Comparison of ENCODE assay signal across 9 cellular contexts in genomic region chr17:21215935-21216334, GRCh38. TPM values are rescaled to one million over a fixed set of nuclear protein-coding genes. Genes with fewer than 3 reads are reported as not detected.
DNase-seq lines count a peak whose midpoint lies in the region; ATAC-seq and TF ChIP-seq lines count a peak whose summit lies in the region.
"Had no signal": no experiment of that assay in that cellular context is flagged by ENCODE, and none has a peak within 500 bp of the region (broad histone marks: within the 10 kb centered on the region; RNA-seq: fewer than 3 reads in every experiment).

No MANE protein-coding gene starts in this region.

- H3K27me3 ChIP-seq in SU-DHL-6 (ENCODE audit: low read length) (no peaks in the 10 kb centered on the region), gastrocnemius medialis (no peaks in the 10 kb centered on the region)

- H3K27me3 Mint-ChIP-seq in activated CD4-positive, alpha-beta T cell treated with anti-CD3 and anti-CD28 coated beads, Interleukin-2, amount 10 ng/mL, durations not matched to agents 24 days and 14 days: no peaks in the 10 kb centered on the region

- H3K36me3 ChIP-seq in SU-DHL-6 (ENCODE audit: low read length): no peaks in the 10 kb centered on the region
- no peaks in the 10 kb centered on the region for H3K36me3 ChIP-seq in gastrocnemius medialis

- H3F3A ChIP-seq in SU-DHL-6 (ENCODE audit: insufficient read depth): no peaks in the 10 kb centered on the region

- H3K9me3 Mint-ChIP-seq in activated CD4-positive, alpha-beta T cell treated with anti-CD3 and anti-CD28 coated beads, Interleukin-2, amount 10 ng/mL, durations not matched to agents 24 days and 14 days: no peaks in the 10 kb centered on the region

- in situ Hi-C loops in gastrocnemius medialis (cut with MboI; ENCODE audit: low sequenced_read_pairs in 4 of 4): loop anchor here in 1 of 4 donors (10.0 kb wide), 1 partner anchor 91 kb away; the partner anchor contains the start of gene DHRS7B

- no peaks in the 10 kb centered on the region for H3K9me2 ChIP-seq in SU-DHL-6 (replicated peaks; ENCODE audit: insufficient read depth, low read length)

- H3K36me3 Mint-ChIP-seq in activated CD4-positive, alpha-beta T cell treated with anti-CD3 and anti-CD28 coated beads, Interleukin-2, amount 10 ng/mL, durations not matched to agents 24 days and 14 days (ENCODE audit: low read depth): peaks cover 16% of the 10 kb centered on the region

- intact Hi-C loops in activated CD4-positive, alpha-beta T cell treated with anti-CD3 and anti-CD28 coated beads, Interleukin-2, amount 10 ng/mL, durations not matched to agents 24 days and 14 days (cut with micrococcal nuclease): loop anchor here (2.0 kb wide), 2 partner anchors 37 to 89 kb away; partner anchors contain the start of genes DHRS7B and NATD1
- intact Hi-C loops in gastrocnemius medialis (cut with DNase I; ENCODE audit: low total_unique reads): loop anchor here (2.0 kb wide), 2 partner anchors 27 to 73 kb away; no protein-coding TSS in a partner anchor

- ATAC-seq in gastrocnemius medialis (no peak), HG03571 (IDR thresholded peaks at IDR 0.05; ENCODE audit: unreplicated experiment) (no peak), GM21360 (IDR thresholded peaks at IDR 0.05; ENCODE audit: unreplicated experiment) (no peak)

- H3K27ac ChIP-seq in SU-DHL-6 (ENCODE audit: low read depth, low read length) (no peak overlapping the region), epithelial cell of prostate (peak overlapping the region; percentile 83), gastrocnemius medialis (peak overlapping the region; percentile 23 to 98 (median 96))

- peak overlapping the region; percentile 90 for H3K4me3 Mint-ChIP-seq in activated CD4-positive, alpha-beta T cell treated with anti-CD3 and anti-CD28 coated beads, Interleukin-2, amount 10 ng/mL, durations not matched to agents 24 days and 14 days

- H4K20me1 ChIP-seq in SU-DHL-6 (ENCODE audit: low read depth, low read length): peaks cover 14% of the 10 kb centered on the region

- TF ChIP-seq CTCF in SU-DHL-6 (IDR thresholded peaks at IDR 0.05; ENCODE audit: insufficient read depth, low read length, poor library complexity, severe bottlenecking) (no peak), gastrocnemius medialis (IDR thresholded peaks at IDR 0.05 in 4 of 5, conservative IDR thresholded peaks at IDR 0.05 in 1 of 5) (no peak)

- no peak overlapping the region for H2AFZ ChIP-seq in SU-DHL-6 (ENCODE audit: low read depth, low read length, severe bottlenecking)

- peak overlapping the region; percentile 52 for H3K27ac Mint-ChIP-seq in activated CD4-positive, alpha-beta T cell treated with anti-CD3 and anti-CD28 coated beads, Interleukin-2, amount 10 ng/mL, durations not matched to agents 24 days and 14 days

- DNase-seq in activated CD4-positive, alpha-beta T cell treated with anti-CD3 and anti-CD28 coated beads, Interleukin-2, amount 10 ng/mL, durations not matched to agents 24 days and 14 days: no peak
- no peak for DNase-seq in activated CD4-positive, alpha-beta T cell treated with anti-CD3 and anti-CD28 coated beads for 48 hours
- no peak for DNase-seq in epithelial cell of prostate (ENCODE audit: low read depth, low spot score)
- no peak for DNase-seq in gastrocnemius medialis
- no peak for DNase-seq in NCI-H82 (lab: John Stamatoyannopoulos, UW)
- DNase-seq: activated CD4-positive, alpha-beta T cell treated with anti-CD3 and anti-CD28 coated beads, Interleukin-2, amount 50 U/mL, for 4 hours had no signal

- peaks cover 40 to 41% of the 10 kb centered on the region in 2 donors for H3K4me1 ChIP-seq in gastrocnemius medialis

- no peak overlapping the region for H3K9ac ChIP-seq in SU-DHL-6 (ENCODE audit: low read length)

- H3K4me3 ChIP-seq in SU-DHL-6 (ENCODE audit: insufficient read depth, low read length, poor library complexity, severe bottlenecking) (no peak overlapping the region), gastrocnemius medialis (no peak overlapping the region)

- TF ChIP-seq POLR2A in gastrocnemius medialis (IDR thresholded peaks at IDR 0.05): no peak

- H3K9me3 ChIP-seq in SU-DHL-6 (ENCODE audit: insufficient read depth, low read length) (no peaks in the 10 kb centered on the region), gastrocnemius medialis (no peaks in the 10 kb centered on the region)

- peak overlapping the region; percentile 88 for H3K4me2 ChIP-seq in SU-DHL-6 (ENCODE audit: low read depth, low read length, poor library complexity, severe bottlenecking)

- peaks cover 70% of the 10 kb centered on the region for H3K79me2 ChIP-seq in SU-DHL-6 (ENCODE audit: insufficient read depth, low read length)

- peaks cover 44% of the 10 kb centered on the region for H3K4me1 Mint-ChIP-seq in activated CD4-positive, alpha-beta T cell treated with anti-CD3 and anti-CD28 coated beads, Interleukin-2, amount 10 ng/mL, durations not matched to agents 24 days and 14 days

RNA-seq across cellular contexts. Expression of gene TMEM11, which starts 2.0 kb away (rescaled TPM):
- 33.5 and 34.7 TPM in 2 replicates for total RNA-seq in activated CD4-positive, alpha-beta T cell treated with anti-CD3 and anti-CD28 coated beads, Interleukin-2, amount 10 ng/mL, durations not matched to agents 24 days and 14 days
- total RNA-seq in gastrocnemius medialis: 100 to 1,000 TPM in 2 of 4 donors, 10 to 100 TPM in 2; 70.6 to 131 (median 90.9) TPM

RNA-seq across cellular contexts. Expression of gene NATD1, which starts 37.3 kb away (rescaled TPM):
- 1.1 TPM in 2 replicates for total RNA-seq in activated CD4-positive, alpha-beta T cell treated with anti-CD3 and anti-CD28 coated beads, Interleukin-2, amount 10 ng/mL, durations not matched to agents 24 days and 14 days
- 10 to 100 TPM; 10.1 to 21.2 (median 15.5) TPM for total RNA-seq in gastrocnemius medialis
